9 cellular contexts compared by ENCODE assay signal in genomic region chr6:151493495-151494234, GRCh38. TPM values are rescaled to one million over a fixed set of nuclear protein-coding genes. Genes with fewer than 3 reads are reported as not detected.
DNase-seq lines count a peak whose midpoint lies in the region; ATAC-seq and TF ChIP-seq lines count a peak whose summit lies in the region.
"Had no signal": no experiment of that assay in that cellular context is flagged by ENCODE, and none has a peak within 500 bp of the region (broad histone marks: within the 10 kb centered on the region; RNA-seq: fewer than 3 reads in every experiment).

A gene with protein sequence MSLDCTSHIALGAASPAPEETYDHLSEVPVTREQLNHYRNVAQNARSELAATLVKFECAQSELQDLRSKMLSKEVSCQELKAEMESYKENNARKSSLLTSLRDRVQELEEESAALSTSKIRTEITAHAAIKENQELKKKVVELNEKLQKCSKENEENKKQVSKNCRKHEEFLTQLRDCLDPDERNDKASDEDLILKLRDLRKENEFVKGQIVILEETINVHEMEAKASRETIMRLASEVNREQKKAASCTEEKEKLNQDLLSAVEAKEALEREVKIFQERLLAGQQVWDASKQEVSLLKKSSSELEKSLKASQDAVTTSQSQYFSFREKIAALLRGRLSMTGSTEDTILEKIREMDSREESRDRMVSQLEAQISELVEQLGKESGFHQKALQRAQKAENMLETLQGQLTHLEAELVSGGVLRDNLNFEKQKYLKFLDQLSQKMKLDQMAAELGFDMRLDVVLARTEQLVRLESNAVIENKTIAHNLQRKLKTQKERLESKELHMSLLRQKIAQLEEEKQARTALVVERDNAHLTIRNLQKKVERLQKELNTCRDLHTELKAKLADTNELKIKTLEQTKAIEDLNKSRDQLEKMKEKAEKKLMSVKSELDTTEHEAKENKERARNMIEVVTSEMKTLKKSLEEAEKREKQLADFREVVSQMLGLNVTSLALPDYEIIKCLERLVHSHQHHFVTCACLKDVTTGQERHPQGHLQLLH (plus strand): TSS chr6:151494017. CDS start chr6:151494129, 112 bp downstream.

- H3K27me3 ChIP-seq in adipocyte (replicated peaks; ENCODE audit: control insufficient read depth, insufficient read depth, low read length) = no peaks in the 10 kb centered on the region
- no peaks in the 10 kb centered on the region for H3K27me3 ChIP-seq in right cardiac atrium (ENCODE audit: control insufficient read depth, insufficient read depth)

- H3K36me3 ChIP-seq in adipocyte (ENCODE audit: control insufficient read depth, insufficient read depth, low read length, severe bottlenecking) = no peaks in the 10 kb centered on the region

- peak; percentile 62 for DNase-seq in Daoy (ENCODE audit: low read depth)
- peak; percentile 66 for DNase-seq in HuH-7 (ENCODE audit: low spot score)
- DNase-seq in adipocyte (ENCODE audit: low read depth) = peak; percentile 55
- DNase-seq in right cardiac atrium = peak; percentile 63 to 88 (median 86)
- peak in 8 of 10 donors; percentile 27 to 93 (median 45) for DNase-seq in posterior cingulate gyrus

- intact Hi-C loops in right cardiac atrium (cut with DNase I) = no loop called here
- intact Hi-C loops in posterior cingulate gyrus (cut with DNase I) = no loop called here

- 6% methylated on average over 70 of the region's 70 CpGs for WGBS in right cardiac atrium

- H3K4me1 ChIP-seq in adipocyte (ENCODE audit: control insufficient read depth, insufficient read depth, low read length) = peaks cover 14% of the 10 kb centered on the region
- H3K4me1 ChIP-seq in right cardiac atrium (ENCODE audit: control insufficient read depth, insufficient read depth, low read length) = no peaks in the 10 kb centered on the region

- ATAC-seq in right cardiac atrium = peak; percentile 80 to 85
- no peak for ATAC-seq in GM18505 (IDR thresholded peaks at IDR 0.05; ENCODE audit: unreplicated experiment)
- ATAC-seq in GM19467 (IDR thresholded peaks at IDR 0.05; ENCODE audit: unreplicated experiment) = no peak
- ATAC-seq in GM21786 (IDR thresholded peaks at IDR 0.05; ENCODE audit: unreplicated experiment) = no peak

- H3K9me3 ChIP-seq in adipocyte (ENCODE audit: control insufficient read depth, low read length) (no peaks in the 10 kb centered on the region), right cardiac atrium (ENCODE audit: control insufficient read depth, low read length) (no peaks in the 10 kb centered on the region)

- peak within 1 kb of the TSS; percentile 63 for H3K27ac ChIP-seq in right cardiac atrium (ENCODE audit: low read length)

- H3K4me3 ChIP-seq in adipocyte (ENCODE audit: low read length) (peak within 1 kb of the TSS; percentile 81), right cardiac atrium (ENCODE audit: low read length) (peak within 1 kb of the TSS; percentile 76)

- no peak for TF ChIP-seq POLR2A in GM18505 (IDR thresholded peaks at IDR 0.05; ENCODE audit: borderline replicate concordance, extremely low read depth, insufficient read depth, insufficient read length)

- H3K9ac ChIP-seq in adipocyte (ENCODE audit: low read length) = peak within 1 kb of the TSS; percentile 81

RNA-seq across cellular contexts. Expression of the gene that starts here (rescaled TPM):
- total RNA-seq in Daoy (2014; rRNA removed; shearing (Covaris generic)) = not detected in 2 replicates
- 1 to 10 TPM; 1.4 TPM for total RNA-seq in right cardiac atrium
- 0.66 TPM for polyA plus RNA-seq in right cardiac atrium
- total RNA-seq: RPMI7951 had no signal

Comparison
In these comparisons a context has a peak if more than half of its experiments do, and no peak if none do; other contexts are left out.
1. Peak in DNase-seq in Daoy; RNA of the gene not detected or under 1 TPM.
2. ATAC-seq: peak in right cardiac atrium (2 of 2); none in GM18505 (single experiment), GM19467 (single experiment) and GM21786 (single experiment).
3. Peak in every context shown above with its lines, with median percentiles within 50 percentile points of each other: DNase-seq.